Comparison of ENCODE assay signal across 1 cellular context in the genomic region with DNA sequence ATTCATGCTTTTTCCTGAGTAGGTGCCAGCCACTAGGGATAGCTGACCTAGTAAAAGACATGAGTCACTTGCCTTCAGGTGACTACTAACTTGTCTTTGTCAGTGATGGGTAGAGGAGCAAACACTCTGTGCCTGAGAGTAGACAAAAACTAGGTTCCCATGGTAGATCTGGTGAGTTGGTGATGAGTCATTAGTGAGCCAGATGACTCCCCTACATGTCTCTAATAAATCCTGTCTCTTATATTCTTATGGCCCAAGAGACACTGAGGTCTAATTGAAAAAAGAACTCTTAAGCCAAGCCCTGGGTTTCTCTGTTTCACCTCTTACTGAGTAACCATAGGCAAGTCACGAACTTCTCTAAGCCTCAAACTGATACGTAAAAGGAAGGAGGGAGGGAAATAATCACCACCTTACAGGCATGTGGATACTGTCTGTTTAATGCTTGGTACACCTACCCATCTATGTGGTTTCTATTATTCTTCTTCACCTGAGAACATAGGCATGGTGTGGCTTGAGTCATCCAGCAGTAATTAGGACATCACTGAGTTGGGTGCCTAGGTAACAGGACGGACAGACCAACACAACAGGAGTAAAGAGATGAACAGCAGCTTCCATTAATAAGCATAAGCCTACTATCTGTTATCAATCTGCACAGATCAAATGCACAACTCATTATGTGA.
TF ChIP-seq lines count a peak whose summit lies in the region.

No MANE protein-coding gene starts in this region.

TF ChIP-seq in endothelial cell of umbilical vein, 7 proteins besides CTCF, POLR2A, EP300 and RAD21:
- peak; percentile 40 for TF ChIP-seq JUN (IDR thresholded peaks at IDR 0.05; ENCODE audit: borderline replicate concordance, insufficient read depth, insufficient read length, low read depth)
- no peak for TF ChIP-seq MYC (IDR thresholded peaks at IDR 0.05; ENCODE audit: low read depth, low read length)
- no peak for TF ChIP-seq EZH2 (IDR thresholded peaks at IDR 0.05; ENCODE audit: borderline replicate concordance, low read depth, low read length, severe bottlenecking)
- TF ChIP-seq FOS (IDR thresholded peaks at IDR 0.05; ENCODE audit: borderline replicate concordance, insufficient read depth, low read length), result peak; percentile 79
- TF ChIP-seq GATA2 (IDR thresholded peaks at IDR 0.05; ENCODE audit: insufficient read depth, insufficient read length, low read depth, low read length), result no peak
- no peak for TF ChIP-seq POLR2AphosphoS5 (IDR thresholded peaks at IDR 0.05; ENCODE audit: insufficient read depth, low read depth, low read length)
